Comparison of ENCODE assay signal across 16 cellular contexts in genomic region chr2:152106464-152106863, GRCh38. TPM values are rescaled to one million over a fixed set of nuclear protein-coding genes. Genes with fewer than 3 reads are reported as not detected.
DNase-seq lines count a peak whose midpoint lies in the region; ATAC-seq, FAIRE-seq and TF ChIP-seq lines count a peak whose summit lies in the region.
"Had no signal": no experiment of that assay in that cellular context is flagged by ENCODE, and none has a peak within 500 bp of the region (broad histone marks: within the 10 kb centered on the region; RNA-seq: fewer than 3 reads in every experiment).

No MANE protein-coding gene starts in this region.

- no peak overlapping the region for H2AFZ ChIP-seq in HepG2 (ENCODE audit: low read length)
- H2AFZ ChIP-seq: GM23338 had no signal

- FAIRE-seq in HepG2 (lab: Jason Lieb, UNC), result no peak
- FAIRE-seq in frontal cortex (lab: Jason Lieb, UNC), result no peak
- FAIRE-seq: GM12878 had no signal

- H3K36me3 ChIP-seq in HepG2 (replicated peaks in 1 of 2; ENCODE audit: control insufficient read depth in 1 of 2, insufficient read depth in 2 of 2, low read length in 2 of 2) (no peaks in the 10 kb centered on the region), right lobe of liver (no peaks in the 10 kb centered on the region)
- H3K36me3 ChIP-seq: BLaER1 treated with 17β-estradiol and CSF1 and Interleukin-3, amounts not matched to agents 10 nM and 100 nM had no signal

- TF ChIP-seq CTCF in HepG2 (CRISPR knock-in tag; IDR thresholded peaks at IDR 0.05), result no peak
- TF ChIP-seq CTCF in right lobe of liver (IDR thresholded peaks at IDR 0.05), result no peak
- no peak for TF ChIP-seq CTCF in endothelial cell (IDR thresholded peaks at IDR 0.05; ENCODE audit: unreplicated experiment)
- no peak for TF ChIP-seq CTCF in progenitor cell of endocrine pancreas (IDR thresholded peaks at IDR 0.05; ENCODE audit: unreplicated experiment)

- TF ChIP-seq POLR2A in HepG2 (IDR thresholded peaks at IDR 0.05; ENCODE audit: insufficient read depth in 1 of 2, low read depth in 2 of 2, low read length in 2 of 2) (no peak), right lobe of liver (IDR thresholded peaks at IDR 0.05) (no peak)

- no peak for DNase-seq in HepG2 (ENCODE audit: low spot score)
- no peak for DNase-seq in right lobe of liver
- DNase-seq in RPMI7951 (ENCODE audit: low read depth), result peak; percentile 48
- no peak for DNase-seq in endothelial cell (ENCODE audit: low spot score)
- DNase-seq in progenitor cell of endocrine pancreas (ENCODE audit: low spot score, unreplicated experiment), result no peak
- DNase-seq in effector CD4-positive, alpha-beta T cell, result no peak
- no peak for DNase-seq in activated CD4-positive, CD25-positive, alpha-beta regulatory T cell (lab: John Stamatoyannopoulos, UW)
- DNase-seq in frontal cortex (ENCODE audit: low spot score in 2 of 2), result no peak
- DNase-seq: 8988T; ACHN; CD4-positive, CD25-positive, alpha-beta regulatory T cell; DMS53; H7 had no signal

- H3K9me3 ChIP-seq in HepG2 (ENCODE audit: low read length) (no peaks in the 10 kb centered on the region), right lobe of liver (no peaks in the 10 kb centered on the region)
- H3K9me3 ChIP-seq: BLaER1 treated with 17β-estradiol and CSF1 and Interleukin-3, amounts not matched to agents 10 nM and 100 nM had no signal

- no peak overlapping the region for H3K9ac ChIP-seq in HepG2 (ENCODE audit: insufficient read depth, low read depth, low read length)
- H3K9ac ChIP-seq: BLaER1 treated with 17β-estradiol and CSF1 and Interleukin-3, amounts not matched to agents 10 nM and 100 nM had no signal

- no peak overlapping the region for H3K4me3 ChIP-seq in HepG2 (replicated peaks in 1 of 3; ENCODE audit: insufficient read depth in 1 of 3, low read depth in 2 of 3, low read length in 3 of 3)
- H3K4me3 ChIP-seq in right lobe of liver, result no peak overlapping the region
- H3K4me3 ChIP-seq: BLaER1 treated with 17β-estradiol and CSF1 and Interleukin-3, amounts not matched to agents 10 nM and 100 nM; GM12878; GM23338 had no signal

- H3K4me1 Mint-ChIP-seq in endothelial cell (ENCODE audit: unreplicated experiment) (no peaks in the 10 kb centered on the region), progenitor cell of endocrine pancreas (ENCODE audit: low read depth) (no peaks in the 10 kb centered on the region)
- H3K4me1 Mint-ChIP-seq: CD4-positive, CD25-positive, alpha-beta regulatory T cell had no signal

- H3K27ac Mint-ChIP-seq in endothelial cell (ENCODE audit: unreplicated experiment) (peak overlapping the region; percentile 18), progenitor cell of endocrine pancreas (peak overlapping the region; percentile 39)
- H3K27ac Mint-ChIP-seq: CD4-positive, CD25-positive, alpha-beta regulatory T cell; GM23338 had no signal

- H3K9me3 Mint-ChIP-seq in endothelial cell (ENCODE audit: unreplicated experiment), result no peaks in the 10 kb centered on the region
- H3K9me3 Mint-ChIP-seq in progenitor cell of endocrine pancreas (ENCODE audit: low read depth), result no peaks in the 10 kb centered on the region
- H3K9me3 Mint-ChIP-seq: CD4-positive, CD25-positive, alpha-beta regulatory T cell; GM23338 had no signal

- no peak for ATAC-seq in HepG2
- no peak for ATAC-seq in right lobe of liver
- ATAC-seq: GM12878, GM23338 had no signal

- no peak for TF ChIP-seq RAD21 in HepG2 (CRISPR knock-in tag; IDR thresholded peaks at IDR 0.05)

- in situ Hi-C loops in HepG2 (cut with HindIII; ENCODE audit: extremely low pct_ligation_motif_present, low pct_unique_long_range_greater_than_20kb), result no loop called here

- intact Hi-C loops in HepG2 (cut with micrococcal nuclease; ENCODE audit: unreplicated experiment), result no loop called here
- intact Hi-C loops in right lobe of liver (cut with DNase I), result no loop called here

- H3K36me3 Mint-ChIP-seq in endothelial cell (ENCODE audit: low read depth, unreplicated experiment) (no peaks in the 10 kb centered on the region), progenitor cell of endocrine pancreas (ENCODE audit: insufficient read depth) (no peaks in the 10 kb centered on the region)
- H3K36me3 Mint-ChIP-seq: CD4-positive, CD25-positive, alpha-beta regulatory T cell had no signal

- H3K4me2 ChIP-seq in HepG2 (ENCODE audit: low read depth, low read length), result no peak overlapping the region
- H3K4me2 ChIP-seq: BLaER1 treated with 17β-estradiol and CSF1 and Interleukin-3, amounts not matched to agents 10 nM and 100 nM; GM23338 had no signal

- TF ChIP-seq EP300 in HepG2 (IDR thresholded peaks at IDR 0.05; ENCODE audit: low read depth in 2 of 2, low read length in 2 of 2) (no peak), HepG2 (CRISPR knock-in tag; IDR thresholded peaks at IDR 0.05; ENCODE audit: borderline replicate concordance) (no peak)

- H3K4me3 Mint-ChIP-seq in endothelial cell (ENCODE audit: unreplicated experiment) (no peak overlapping the region), progenitor cell of endocrine pancreas (ENCODE audit: low read depth) (no peak overlapping the region)
- H3K4me3 Mint-ChIP-seq: CD4-positive, CD25-positive, alpha-beta regulatory T cell; GM23338 had no signal

- BruUV-seq in HepG2 (replicated peaks; lab: Mats Ljungman, UMichigan), result no TSS peak

- H3K4me1 ChIP-seq in HepG2 (ENCODE audit: insufficient read depth, low read length) (no peaks in the 10 kb centered on the region), right lobe of liver (no peaks in the 10 kb centered on the region)
- H3K4me1 ChIP-seq: BLaER1 treated with 17β-estradiol and CSF1 and Interleukin-3, amounts not matched to agents 10 nM and 100 nM had no signal

- no peak overlapping the region for H3K27ac ChIP-seq in HepG2 (ENCODE audit: extremely low read length, insufficient read depth, low read length)
- H3K27ac ChIP-seq in right lobe of liver, result no peak overlapping the region
- H3K27ac ChIP-seq: BLaER1 treated with 17β-estradiol and CSF1 and Interleukin-3, amounts not matched to agents 10 nM and 100 nM had no signal

- H3K27me3 ChIP-seq in HepG2 (ENCODE audit: control insufficient read depth in 1 of 2, insufficient read depth in 2 of 2, low read length in 2 of 2) (peaks cover 2 to 20% of the 10 kb centered on the region in 2 experiments; a peak in 3 of 5 replicates), right lobe of liver (no peaks in the 10 kb centered on the region)

- H4K20me1 ChIP-seq in HepG2 (ENCODE audit: insufficient read depth, low read length), result no peaks in the 10 kb centered on the region
- H4K20me1 ChIP-seq: BLaER1 treated with 17β-estradiol and CSF1 and Interleukin-3, amounts not matched to agents 10 nM and 100 nM had no signal

- no peaks in the 10 kb centered on the region for H3K27me3 Mint-ChIP-seq in endothelial cell (ENCODE audit: unreplicated experiment)
- H3K27me3 Mint-ChIP-seq in progenitor cell of endocrine pancreas, result peaks cover 5% of the 10 kb centered on the region

- POLR2A ChIA-PET in HepG2 (lab: Yijun Ruan, JAX), result no interaction called here

- no peaks in the 10 kb centered on the region for H3K79me2 ChIP-seq in HepG2 (ENCODE audit: insufficient read depth, low read length)

- CTCF ChIA-PET in HepG2 (lab: Yijun Ruan, JAX; ENCODE audit: low intra/inter-chr PET ratio, low total read pairs), result no interaction called here

- 42% methylated on average over 4 of the region's 4 CpGs for WGBS in HepG2 (ENCODE audit: low lambda C conversion rate)
- 86% methylated on average over 4 of the region's 4 CpGs for WGBS in right lobe of liver (ENCODE audit: insufficient coverage, low coverage, low lambda C conversion rate, missing lambda C conversion rate)

TF ChIP-seq in HepG2, 621 proteins besides CTCF, POLR2A, EP300 and RAD21:
- TF ChIP-seq MAFK (conservative IDR thresholded peaks at IDR 0.05 in 1 of 2, IDR thresholded peaks at IDR 0.05 in 1 of 2; ENCODE audit: low read length in 2 of 2) (peak; percentile 91 to 92), ELF3 (CRISPR knock-in tag; IDR thresholded peaks at IDR 0.05) (no peak), KDM1A (CRISPR knock-in tag; IDR thresholded peaks at IDR 0.05) (no peak), MAFF (IDR thresholded peaks at IDR 0.05; ENCODE audit: low read depth, low read length) (peak; percentile 91)

RNA-seq across cellular contexts. Expression of gene CACNB4, which starts 7.6 kb away (rescaled TPM):
- total RNA-seq in HepG2 (2016; rRNA removed; fragmentation: Illumina TruSeq; extraction: Trizol) (9.5 and 14.3 TPM in 2 replicates), right lobe of liver (under 1 TPM; 0.06 to 0.49 (median 0.25) TPM), endothelial cell (ENCODE audit: unreplicated experiment) (1.5 TPM), progenitor cell of endocrine pancreas (2.3 and 2.5 TPM in 2 replicates), frontal cortex (42.4 TPM)
- total RNA-seq in HepG2 (2016; cell fraction: cytosol; rRNA removed; fragmentation: Illumina TruSeq; extraction: Trizol; ENCODE audit: low read depth), result 8.4 and 9.3 TPM in 2 replicates
- 12.5 and 16.2 TPM in 2 replicates for total RNA-seq in HepG2 (2016; cell fraction: insoluble cytoplasmic fraction; rRNA removed; fragmentation: Illumina TruSeq; extraction: Trizol)
- total RNA-seq in HepG2 (2016; cell fraction: membrane; rRNA removed; fragmentation: Illumina TruSeq; extraction: Trizol), result 5.5 and 7.4 TPM in 2 replicates
- 49.9 and 50.0 TPM in 2 replicates for total RNA-seq in HepG2 (2016; cell fraction: nucleus; rRNA removed; fragmentation: Illumina TruSeq; extraction: Trizol)
- 3.9 and 5.1 TPM in 2 replicates for polyA plus RNA-seq in HepG2 (2011; rRNA removed)
- polyA plus RNA-seq in HepG2 (2011; cell fraction: cytosol; rRNA removed), result 1.0 and 1.2 TPM in 2 replicates
- 8.4 and 10.5 TPM in 2 replicates for polyA plus RNA-seq in HepG2 (2011; cell fraction: nucleus; rRNA removed)
- 2.6 and 3.3 TPM in 2 replicates for polyA plus RNA-seq in HepG2 (2012)
- 0.25 and 0.48 TPM in 2 replicates for polyA plus RNA-seq in HepG2 (2016; cell fraction: cytosol; fragmentation: Illumina TruSeq; extraction: Trizol; ENCODE audit: low read depth)
- polyA plus RNA-seq in HepG2 (2016; cell fraction: insoluble cytoplasmic fraction; fragmentation: Illumina TruSeq; extraction: Trizol; ENCODE audit: low read depth), result 5.0 and 5.5 TPM in 2 replicates
- polyA plus RNA-seq in HepG2 (2016; cell fraction: membrane; fragmentation: Illumina TruSeq; extraction: Trizol; ENCODE audit: low read depth), result 1.7 and 2.1 TPM in 2 replicates
- 26.0 and 29.1 TPM in 2 replicates for polyA plus RNA-seq in HepG2 (2016; cell fraction: nucleus; fragmentation: Illumina TruSeq; extraction: Trizol; ENCODE audit: insufficient read depth, low read depth)
- polyA minus RNA-seq in HepG2 (2011; rRNA and poly(A)+ RNA removed; ENCODE audit: low replicate concordance), result 0.35 and 13.9 TPM in 2 replicates
- polyA minus RNA-seq in HepG2 (2011; cell fraction: cytosol; rRNA and poly(A)+ RNA removed), result 4.7 and 6.0 TPM in 2 replicates
- 47.0 and 50.5 TPM in 2 replicates for polyA minus RNA-seq in HepG2 (2011; cell fraction: nucleus; rRNA and poly(A)+ RNA removed)
- 0.10 and 0.12 TPM in 2 replicates for total RNA-seq in RPMI7951 (2014; rRNA removed; shearing (Covaris generic))
- polyA plus RNA-seq: CD4-positive, CD25-positive, alpha-beta regulatory T cell had no signal
